Comparison of ENCODE assay signal across 18 cellular contexts in genomic region chr5:137618476-137618875, GRCh38.
DNase-seq lines count a peak whose midpoint lies in the region; ATAC-seq and TF ChIP-seq lines count a peak whose summit lies in the region.
"Had no signal": no experiment of that assay in that cellular context is flagged by ENCODE, and none has a peak within 500 bp of the region (broad histone marks: within the 10 kb centered on the region; RNA-seq: fewer than 3 reads in every experiment).

No MANE protein-coding gene starts in this region.

- H3K36me3 ChIP-seq in SK-N-SH (replicated peaks in 1 of 2; ENCODE audit: control insufficient read depth in 1 of 2, insufficient read depth in 2 of 2, low read length in 1 of 2) (no peaks in the 10 kb centered on the region), brain microvascular endothelial cell (replicated peaks) (no peaks in the 10 kb centered on the region)
- H3K36me3 ChIP-seq: BLaER1 had no signal

- H3K9me3 Mint-ChIP-seq in chondrocyte (ENCODE audit: low read depth) (no peaks in the 10 kb centered on the region), osteocyte (ENCODE audit: unreplicated experiment) (no peaks in the 10 kb centered on the region)
- H3K9me3 Mint-ChIP-seq: CD8-positive, alpha-beta memory T cell; H9; IgD-negative memory B cell had no signal

- H3K9ac ChIP-seq in SK-N-SH, result no peak overlapping the region
- H3K9ac ChIP-seq: BLaER1 had no signal

- H3K4me3 Mint-ChIP-seq in chondrocyte (ENCODE audit: unreplicated experiment) (no peak overlapping the region), osteocyte (ENCODE audit: unreplicated experiment) (no peak overlapping the region)
- H3K4me3 Mint-ChIP-seq: CD8-positive, alpha-beta memory T cell; H9; IgD-negative memory B cell had no signal

- H3K27ac Mint-ChIP-seq in chondrocyte (ENCODE audit: unreplicated experiment) (peak overlapping the region; percentile 63), osteocyte (ENCODE audit: unreplicated experiment) (no peak overlapping the region)
- H3K27ac Mint-ChIP-seq: CD8-positive, alpha-beta memory T cell; H9; IgD-negative memory B cell had no signal

- ATAC-seq in SK-N-SH treated with all-trans-retinoic acid at 6 μM for 48 hours (no peak), GM19397 (IDR thresholded peaks at IDR 0.05; ENCODE audit: unreplicated experiment) (no peak)
- ATAC-seq: GM12878 had no signal

- no peaks in the 10 kb centered on the region for H3K9me2 ChIP-seq in SK-N-SH

- H4K20me1 ChIP-seq in SK-N-SH (ENCODE audit: insufficient read depth), result no peaks in the 10 kb centered on the region
- H4K20me1 ChIP-seq: BLaER1 had no signal

- H3K27me3 ChIP-seq in SK-N-SH (ENCODE audit: insufficient read depth) (no peaks in the 10 kb centered on the region), brain microvascular endothelial cell (replicated peaks) (no peaks in the 10 kb centered on the region)
- H3K27me3 ChIP-seq: BLaER1 had no signal

- no peaks in the 10 kb centered on the region for H3K9me3 ChIP-seq in SK-N-SH
- H3K9me3 ChIP-seq: BLaER1, Caco-2 had no signal

- WGBS in SK-N-SH (ENCODE audit: low lambda C conversion rate), result 80% methylated on average over 7 of the region's 7 CpGs

- no peaks in the 10 kb centered on the region for H3K27me3 Mint-ChIP-seq in chondrocyte (ENCODE audit: low read depth)
- no peaks in the 10 kb centered on the region for H3K27me3 Mint-ChIP-seq in osteocyte (ENCODE audit: unreplicated experiment)
- H3K27me3 Mint-ChIP-seq: IgD-negative memory B cell had no signal

- POLR2A ChIA-PET in SK-N-SH (lab: Yijun Ruan, JAX) (interaction anchor here (1.4 kb wide), 1 partner anchor 51 kb away, joined by 3 read pairs; no protein-coding TSS in a partner anchor), RWPE1 (lab: Yijun Ruan, JAX; ENCODE audit: low non-redundant PET) (interaction anchor here (0.6 kb wide), 1 partner anchor 549 kb away, joined by 5 read pairs; no protein-coding TSS in a partner anchor)

- TF ChIP-seq EP300 in SK-N-SH (IDR thresholded peaks at IDR 0.05; ENCODE audit: borderline replicate concordance in 1 of 2, low read depth in 1 of 2, low read length in 1 of 2), result no peak

- peaks cover 16% of the 10 kb centered on the region for H3F3A ChIP-seq in SK-N-SH (replicated peaks; ENCODE audit: insufficient read depth)

- no peak for TF ChIP-seq RAD21 in SK-N-SH (IDR thresholded peaks at IDR 0.05; ENCODE audit: low read length)

- H2AFZ ChIP-seq in SK-N-SH (ENCODE audit: low read depth), result no peak overlapping the region

- peaks cover 16 to 29% of the 10 kb centered on the region in 2 experiments; a peak in 3 of 4 replicates for H3K4me1 ChIP-seq in SK-N-SH (ENCODE audit: control insufficient read depth in 1 of 2, insufficient read depth in 2 of 2, low read depth in 1 of 2, low read length in 1 of 2)
- H3K4me1 ChIP-seq: BLaER1, Caco-2 had no signal

- H3K4me1 Mint-ChIP-seq in chondrocyte (ENCODE audit: low read depth) (peaks cover 52% of the 10 kb centered on the region), osteocyte (ENCODE audit: unreplicated experiment) (peaks cover 48% of the 10 kb centered on the region)
- H3K4me1 Mint-ChIP-seq: CD8-positive, alpha-beta memory T cell; H9 had no signal

- H3K79me2 ChIP-seq in SK-N-SH (ENCODE audit: insufficient read depth), result no peaks in the 10 kb centered on the region

- DNase-seq in SK-N-SH (no peak), chondrocyte (ENCODE audit: low spot score) (no peak), osteocyte (ENCODE audit: extremely low spot score, unreplicated experiment) (peak; percentile 42), NCI-H526 treated with DMSO at 0.1 percent for 48 hours (lab: John Stamatoyannopoulos, UW) (no peak), brain microvascular endothelial cell (no peak), RWPE1 (ENCODE audit: low spot score) (no peak)
- DNase-seq: AML-193; Caco-2; CD8-positive, alpha-beta memory T cell; DND-41; GOT3; H9 had no signal

- H3K36me3 Mint-ChIP-seq in chondrocyte (ENCODE audit: low read depth) (no peaks in the 10 kb centered on the region), osteocyte (ENCODE audit: unreplicated experiment) (no peaks in the 10 kb centered on the region)

- no peak overlapping the region for H3K4me3 ChIP-seq in SK-N-SH (ENCODE audit: low read depth in 2 of 2, low read length in 1 of 2)
- H3K4me3 ChIP-seq in brain microvascular endothelial cell (ENCODE audit: low read depth, low read length), result no peak overlapping the region
- H3K4me3 ChIP-seq: BLaER1, GM12878 had no signal

- in situ Hi-C loops in brain microvascular endothelial cell (cut with HindIII; ENCODE audit: low pct_ligation_motif_present, low sequenced_read_pairs), result no loop called here

- H3K27ac ChIP-seq in SK-N-SH (ENCODE audit: low read depth in 2 of 2, low read length in 1 of 2) (peak overlapping the region in 1 of 2 experiments; percentile 83; a peak in 3 of 4 replicates), brain microvascular endothelial cell (no peak overlapping the region), RWPE1 (no peak overlapping the region)
- H3K27ac ChIP-seq: 22Rv1, BLaER1 had no signal

- peak overlapping the region; percentile 24; the same call in 1 of the 2 replicates for H3K4me2 ChIP-seq in SK-N-SH
- H3K4me2 ChIP-seq: BLaER1 had no signal

- CTCF ChIA-PET in SK-N-SH (lab: Yijun Ruan, JAX) (interaction anchor here (1.1 to 5.2 kb wide), 8 partner anchors 11 to 133 kb away, joined by 3 to 61 read pairs (median 9); no protein-coding TSS in a partner anchor), RWPE1 (lab: Yijun Ruan, JAX) (interaction anchor here (2.1 to 4.1 kb wide), 2 partner anchors 11 to 160 kb away, joined by 7 to 17 read pairs; no protein-coding TSS in a partner anchor)

- TF ChIP-seq CTCF in SK-N-SH (IDR thresholded peaks at IDR 0.05) (no peak), chondrocyte (IDR thresholded peaks at IDR 0.05) (no peak), osteocyte (IDR thresholded peaks at IDR 0.05) (no peak), brain microvascular endothelial cell (IDR thresholded peaks at IDR 0.05; ENCODE audit: low read depth, low read length, missing control alignments) (no peak), RWPE1 (conservative IDR thresholded peaks at IDR 0.05; ENCODE audit: low read depth) (no peak)

TF ChIP-seq in SK-N-SH, 30 proteins besides CTCF, POLR2A, EP300 and RAD21 (continues in another document):
- TF ChIP-seq CHD2 (IDR thresholded peaks at IDR 0.05; ENCODE audit: low read length, partially characterized antibody) (no peak), PBX3 (IDR thresholded peaks at IDR 0.05) (no peak), NFIC (IDR thresholded peaks at IDR 0.05; ENCODE audit: borderline replicate concordance) (no peak), TCF12 (IDR thresholded peaks at IDR 0.05) (no peak), GATA2 (CRISPR knock-in tag; IDR thresholded peaks at IDR 0.05) (no peak), NRF1 (IDR thresholded peaks at IDR 0.05; ENCODE audit: low read depth, low read length) (no peak), SIN3A (IDR thresholded peaks at IDR 0.05; ENCODE audit: borderline replicate concordance, low read depth, low read length) (no peak)

TF ChIP-seq in SK-N-SH treated with all-trans-retinoic acid at 6 μM for 48 hours, 23 proteins besides CTCF, POLR2A, EP300 and RAD21 (continues in another document):
- TF ChIP-seq TOX (CRISPR knock-in tag; IDR thresholded peaks at IDR 0.05; ENCODE audit: borderline replicate concordance) (no peak), ZNF70 (CRISPR knock-in tag; IDR thresholded peaks at IDR 0.05) (no peak), ZFP3 (CRISPR knock-in tag; IDR thresholded peaks at IDR 0.05) (no peak), ARNTL (CRISPR knock-in tag; IDR thresholded peaks at IDR 0.05; ENCODE audit: borderline replicate concordance, low read depth) (no peak), PPARA (CRISPR knock-in tag; IDR thresholded peaks at IDR 0.05; ENCODE audit: borderline replicate concordance) (no peak), ESRRG (CRISPR knock-in tag; IDR thresholded peaks at IDR 0.05) (no peak), ZNF8 (CRISPR knock-in tag; IDR thresholded peaks at IDR 0.05) (no peak), ZC3H10 (CRISPR knock-in tag; IDR thresholded peaks at IDR 0.05) (no peak), OSR1 (CRISPR knock-in tag; IDR thresholded peaks at IDR 0.05) (no peak), ZNF565 (CRISPR knock-in tag; conservative IDR thresholded peaks at IDR 0.05; ENCODE audit: low read depth) (no peak), SNAI2 (CRISPR knock-in tag; IDR thresholded peaks at IDR 0.05) (no peak)
- TF ChIP-seq, protein P1, sequence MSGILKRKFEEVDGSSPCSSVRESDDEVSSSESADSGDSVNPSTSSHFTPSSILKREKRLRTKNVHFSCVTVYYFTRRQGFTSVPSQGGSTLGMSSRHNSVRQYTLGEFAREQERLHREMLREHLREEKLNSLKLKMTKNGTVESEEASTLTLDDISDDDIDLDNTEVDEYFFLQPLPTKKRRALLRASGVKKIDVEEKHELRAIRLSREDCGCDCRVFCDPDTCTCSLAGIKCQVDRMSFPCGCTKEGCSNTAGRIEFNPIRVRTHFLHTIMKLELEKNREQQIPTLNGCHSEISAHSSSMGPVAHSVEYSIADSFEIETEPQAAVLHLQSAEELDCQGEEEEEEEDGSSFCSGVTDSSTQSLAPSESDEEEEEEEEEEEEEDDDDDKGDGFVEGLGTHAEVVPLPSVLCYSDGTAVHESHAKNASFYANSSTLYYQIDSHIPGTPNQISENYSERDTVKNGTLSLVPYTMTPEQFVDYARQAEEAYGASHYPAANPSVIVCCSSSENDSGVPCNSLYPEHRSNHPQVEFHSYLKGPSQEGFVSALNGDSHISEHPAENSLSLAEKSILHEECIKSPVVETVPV (CRISPR knock-in tag; IDR thresholded peaks at IDR 0.05), result no peak
- TF ChIP-seq, protein P2, sequence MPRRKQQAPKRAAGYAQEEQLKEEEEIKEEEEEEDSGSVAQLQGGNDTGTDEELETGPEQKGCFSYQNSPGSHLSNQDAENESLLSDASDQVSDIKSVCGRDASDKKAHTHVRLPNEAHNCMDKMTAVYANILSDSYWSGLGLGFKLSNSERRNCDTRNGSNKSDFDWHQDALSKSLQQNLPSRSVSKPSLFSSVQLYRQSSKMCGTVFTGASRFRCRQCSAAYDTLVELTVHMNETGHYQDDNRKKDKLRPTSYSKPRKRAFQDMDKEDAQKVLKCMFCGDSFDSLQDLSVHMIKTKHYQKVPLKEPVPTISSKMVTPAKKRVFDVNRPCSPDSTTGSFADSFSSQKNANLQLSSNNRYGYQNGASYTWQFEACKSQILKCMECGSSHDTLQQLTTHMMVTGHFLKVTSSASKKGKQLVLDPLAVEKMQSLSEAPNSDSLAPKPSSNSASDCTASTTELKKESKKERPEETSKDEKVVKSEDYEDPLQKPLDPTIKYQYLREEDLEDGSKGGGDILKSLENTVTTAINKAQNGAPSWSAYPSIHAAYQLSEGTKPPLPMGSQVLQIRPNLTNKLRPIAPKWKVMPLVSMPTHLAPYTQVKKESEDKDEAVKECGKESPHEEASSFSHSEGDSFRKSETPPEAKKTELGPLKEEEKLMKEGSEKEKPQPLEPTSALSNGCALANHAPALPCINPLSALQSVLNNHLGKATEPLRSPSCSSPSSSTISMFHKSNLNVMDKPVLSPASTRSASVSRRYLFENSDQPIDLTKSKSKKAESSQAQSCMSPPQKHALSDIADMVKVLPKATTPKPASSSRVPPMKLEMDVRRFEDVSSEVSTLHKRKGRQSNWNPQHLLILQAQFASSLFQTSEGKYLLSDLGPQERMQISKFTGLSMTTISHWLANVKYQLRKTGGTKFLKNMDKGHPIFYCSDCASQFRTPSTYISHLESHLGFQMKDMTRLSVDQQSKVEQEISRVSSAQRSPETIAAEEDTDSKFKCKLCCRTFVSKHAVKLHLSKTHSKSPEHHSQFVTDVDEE (CRISPR knock-in tag; IDR thresholded peaks at IDR 0.05), result no peak
